Comparison of ENCODE assay signal across 13 cellular contexts in the genomic region with DNA sequence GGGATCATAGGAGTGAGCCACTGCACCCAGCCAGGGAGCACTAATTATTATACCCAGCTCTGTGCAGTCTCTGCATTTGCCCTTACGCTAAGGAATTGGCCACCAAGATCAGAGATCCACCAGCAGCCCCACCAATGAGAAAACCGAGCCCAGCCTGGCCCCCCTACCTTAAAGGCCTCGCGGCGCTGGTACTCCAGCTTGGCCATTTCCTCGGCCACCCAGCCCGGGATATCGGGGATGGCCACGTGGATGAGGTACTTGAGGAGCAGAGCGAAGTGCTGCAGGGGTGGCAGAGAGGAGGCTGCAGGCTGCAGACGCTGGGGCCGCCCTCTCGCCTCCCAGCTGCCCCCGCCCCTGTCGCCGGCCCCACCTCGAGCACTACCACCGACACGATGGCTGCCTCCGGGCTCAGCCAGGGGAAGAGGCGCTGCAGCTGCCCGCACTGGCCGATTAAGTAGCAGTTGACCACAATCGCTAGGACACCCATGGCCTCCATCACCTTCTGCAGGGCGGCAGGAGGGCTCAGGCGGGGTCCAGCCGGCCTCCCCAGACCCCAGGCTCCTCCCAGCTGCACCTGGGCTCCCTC. TPM values are rescaled to one million over a fixed set of nuclear protein-coding genes. Genes with fewer than 3 reads are reported as not detected.
A peak's percentile ranks its signal among the peaks of the same experiment; 100 is the strongest.
DNase-seq lines count a peak whose midpoint lies in the region; TF ChIP-seq lines count a peak whose summit lies in the region.
"Had no signal": no experiment of that assay in that cellular context is flagged by ENCODE, and none has a peak within 500 bp of the region (broad histone marks: within the 10 kb centered on the region; RNA-seq: fewer than 3 reads in every experiment).

No MANE protein-coding gene starts in this region.

- H3K4me3 ChIP-seq in NT2/D1 (ENCODE audit: insufficient read length, low read depth) (peak overlapping the region; percentile 55), hepatocyte (no peak overlapping the region), trophoblast cell (ENCODE audit: low read depth, low read length) (no peak overlapping the region), tibial artery (no peak overlapping the region)

- peak overlapping the region; percentile 25 for H3K4me3 Mint-ChIP-seq in T-helper 1 cell treated with Interleukin-12 subunit alpha and Interleukin-12 subunit beta and Interleukin-4 antibody, amounts not matched to agents 30 μg/mL and 1 μg/mL, for 36 hours

- H3K23ac ChIP-seq in trophoblast cell (ENCODE audit: low read length): no peak overlapping the region

- H3K9ac ChIP-seq in NT2/D1 (ENCODE audit: insufficient read length, low read depth) (peak overlapping the region; percentile 73), trophoblast cell (ENCODE audit: low read length) (no peak overlapping the region)

- H4K91ac ChIP-seq in trophoblast cell (ENCODE audit: low read depth, low read length): no peak overlapping the region

- no peak overlapping the region for H3K14ac ChIP-seq in trophoblast cell (ENCODE audit: low read length)

- H2BK12ac ChIP-seq in trophoblast cell (ENCODE audit: low read length): no peak overlapping the region

- no peak overlapping the region for H2BK5ac ChIP-seq in trophoblast cell (ENCODE audit: low read depth, low read length, poor library complexity)

- intact Hi-C loops in tibial artery (cut with DNase I; ENCODE audit: low total_unique reads): no loop called here

- DNase-seq in T-helper 1 cell (no peak), NT2/D1 (ENCODE audit: low read depth, low spot score) (no peak), hepatocyte (ENCODE audit: low spot score) (no peak), trophoblast cell (peak in 1 of 2 donors; percentile 23), DMS 273 treated with DMSO at 0.1 percent for 48 hours (lab: John Stamatoyannopoulos, UW) (no peak), tibial artery (no peak), NCI-H69 (lab: John Stamatoyannopoulos, UW) (no peak)
- DNase-seq: MV-4-11, SW 1271 had no signal

- H3K27me3 ChIP-seq in NT2/D1 (ENCODE audit: insufficient read depth, insufficient read length): no peaks in the 10 kb centered on the region
- H3K27me3 ChIP-seq in hepatocyte: no peaks in the 10 kb centered on the region
- H3K27me3 ChIP-seq in trophoblast cell (ENCODE audit: insufficient read depth, low read length): no peaks in the 10 kb centered on the region
- H3K27me3 ChIP-seq in tibial artery: no peaks in the 10 kb centered on the region
- H3K27me3 ChIP-seq: body of pancreas had no signal

- H3K79me1 ChIP-seq in trophoblast cell (ENCODE audit: low read length): peaks cover 4% of the 10 kb centered on the region

- H3K4me1 Mint-ChIP-seq in T-helper 1 cell treated with Interleukin-12 subunit alpha and Interleukin-12 subunit beta and Interleukin-4 antibody, amounts not matched to agents 30 μg/mL and 1 μg/mL, for 36 hours (ENCODE audit: low read depth): peaks cover 2% of the 10 kb centered on the region

- no peaks in the 10 kb centered on the region for H3K9me2 ChIP-seq in hepatocyte (replicated peaks; ENCODE audit: insufficient read depth)

- no peak overlapping the region for H4K12ac ChIP-seq in trophoblast cell (ENCODE audit: low read depth, low read length)

- H3K79me2 ChIP-seq in hepatocyte (no peaks in the 10 kb centered on the region), trophoblast cell (ENCODE audit: control insufficient read depth, insufficient read depth, low read length, poor library complexity) (peaks cover 4% of the 10 kb centered on the region)

- H2AFZ ChIP-seq in hepatocyte (no peak overlapping the region), trophoblast cell (ENCODE audit: insufficient read depth, low read length, poor library complexity) (no peak overlapping the region)

- H3K36me3 Mint-ChIP-seq in T-helper 1 cell treated with Interleukin-12 subunit alpha and Interleukin-12 subunit beta and Interleukin-4 antibody, amounts not matched to agents 30 μg/mL and 1 μg/mL, for 36 hours (ENCODE audit: low read depth): peaks cover 5% of the 10 kb centered on the region

- H3K27ac Mint-ChIP-seq in T-helper 1 cell treated with Interleukin-12 subunit alpha and Interleukin-12 subunit beta and Interleukin-4 antibody, amounts not matched to agents 30 μg/mL and 1 μg/mL, for 36 hours: no peak overlapping the region
- H3K27ac Mint-ChIP-seq: activated CD4-positive, alpha-beta T cell treated with anti-CD3 and anti-CD28 coated beads, Interleukin-2, amount 10 ng/mL, durations not matched to agents 7 days and 5 days had no signal

- H3K9me3 ChIP-seq in NT2/D1 (ENCODE audit: insufficient read depth, low read length): no peaks in the 10 kb centered on the region
- H3K9me3 ChIP-seq in hepatocyte (ENCODE audit: low read depth): no peaks in the 10 kb centered on the region
- peaks cover 2% of the 10 kb centered on the region for H3K9me3 ChIP-seq in trophoblast cell (ENCODE audit: insufficient read depth, low read depth, low read length)
- H3K9me3 ChIP-seq in tibial artery: no peaks in the 10 kb centered on the region
- H3K9me3 ChIP-seq: body of pancreas had no signal

- H3K27ac ChIP-seq in hepatocyte (no peak overlapping the region), trophoblast cell (ENCODE audit: low read depth, low read length) (peak overlapping the region; percentile 25), tibial artery (peak overlapping the region in 1 of 2 donors; percentile 49)

- no peak overlapping the region for H3K18ac ChIP-seq in trophoblast cell (ENCODE audit: low read length)

- H3K36me3 ChIP-seq in NT2/D1 (ENCODE audit: insufficient read depth, insufficient read length, low read length) (peaks cover 47% of the 10 kb centered on the region), hepatocyte (replicated peaks; ENCODE audit: insufficient read depth, low read depth) (no peaks in the 10 kb centered on the region), trophoblast cell (ENCODE audit: control insufficient read depth in 1 of 2, insufficient read depth in 2 of 2, low read length in 2 of 2) (peaks cover 14 to 28% of the 10 kb centered on the region in 2 experiments), tibial artery (peaks cover 0 to 21% (median 2%) of the 10 kb centered on the region in 3 donors)

- H4K20me1 ChIP-seq in hepatocyte (ENCODE audit: insufficient read depth, poor library complexity, severe bottlenecking): no peaks in the 10 kb centered on the region

- H3K4me1 ChIP-seq in NT2/D1 (ENCODE audit: insufficient read depth, insufficient read length) (peaks cover 27% of the 10 kb centered on the region), hepatocyte (ENCODE audit: insufficient read depth) (peaks cover 12% of the 10 kb centered on the region), trophoblast cell (ENCODE audit: control insufficient read depth in 1 of 2, insufficient read depth in 2 of 2, low read length in 2 of 2) (peaks cover 16 to 20% of the 10 kb centered on the region in 2 experiments), tibial artery (peaks cover 0 to 70% (median 50%) of the 10 kb centered on the region in 4 donors)

- 86% methylated on average over 23 of the region's 27 CpGs for WGBS in hepatocyte (ENCODE audit: low lambda C conversion rate, missing lambda C conversion rate)
- WGBS in trophoblast cell (ENCODE audit: extremely low coverage, insufficient coverage, insufficient read length): no CpG with 5 or more reads among the region's 27 CpGs

- H2BK120ac ChIP-seq in trophoblast cell (ENCODE audit: insufficient read depth, low read length, poor library complexity): no peak overlapping the region

- peaks cover 10% of the 10 kb centered on the region for H3K27me3 Mint-ChIP-seq in T-helper 1 cell treated with Interleukin-12 subunit alpha and Interleukin-12 subunit beta and Interleukin-4 antibody, amounts not matched to agents 30 μg/mL and 1 μg/mL, for 36 hours (ENCODE audit: low read depth)
- H3K27me3 Mint-ChIP-seq: activated T-helper 17 cell treated with anti-CD3 and anti-CD28 coated beads, Interleukin-2, amount 50 U/mL, for 72 hours had no signal

- no peak overlapping the region for H3K4ac ChIP-seq in trophoblast cell (ENCODE audit: low read depth, low read length)

- no peaks in the 10 kb centered on the region for H3K9me3 Mint-ChIP-seq in T-helper 1 cell treated with Interleukin-12 subunit alpha and Interleukin-12 subunit beta and Interleukin-4 antibody, amounts not matched to agents 30 μg/mL and 1 μg/mL, for 36 hours
- H3K9me3 Mint-ChIP-seq: activated CD4-positive, alpha-beta T cell treated with anti-CD3 and anti-CD28 coated beads, Interleukin-2, amount 10 ng/mL, durations not matched to agents 7 days and 5 days; activated T-helper 17 cell treated with anti-CD3 and anti-CD28 coated beads, Interleukin-2, amount 50 U/mL, for 72 hours had no signal

- no peak overlapping the region for H2AK5ac ChIP-seq in trophoblast cell (ENCODE audit: low read length)

- H4K8ac ChIP-seq in trophoblast cell (ENCODE audit: low read depth, low read length): peak overlapping the region; percentile 1

- TF ChIP-seq CTCF in hepatocyte (IDR thresholded peaks at IDR 0.05; ENCODE audit: poor library complexity) (no peak), tibial artery (IDR thresholded peaks at IDR 0.05) (no peak)

- H3K4me2 ChIP-seq in hepatocyte (peak overlapping the region; percentile 94), trophoblast cell (ENCODE audit: low read length) (peak overlapping the region; percentile 2)

RNA-seq across cellular contexts. Expression of gene ANO8, which starts 7.5 kb away (rescaled TPM):
- 4.6 and 7.3 TPM in 2 replicates for total RNA-seq in hepatocyte
- 1.1 and 1.9 TPM in 2 replicates for polyA plus RNA-seq in hepatocyte
- polyA plus RNA-seq in trophoblast cell (2013): 7.8 TPM in 2 replicates

RNA-seq across cellular contexts. Expression of gene GTPBP3, which starts 10.2 kb away (rescaled TPM):
- total RNA-seq in hepatocyte: 18.1 and 20.9 TPM in 2 replicates
- 13.2 and 18.1 TPM in 2 replicates for polyA plus RNA-seq in hepatocyte
- polyA plus RNA-seq in trophoblast cell (2013): 14.4 and 15.4 TPM in 2 replicates

RNA-seq across cellular contexts. Expression of gene DDA1, which starts 17.8 kb away (rescaled TPM):
- 29.4 and 43.1 TPM in 2 replicates for total RNA-seq in hepatocyte
- polyA plus RNA-seq in hepatocyte: 59.4 and 60.0 TPM in 2 replicates
- polyA plus RNA-seq in trophoblast cell (2013): 196 and 214 TPM in 2 replicates

RNA-seq across cellular contexts. Expression of gene MRPL34, which starts 21.5 kb away (rescaled TPM):
- 47.7 and 61.1 TPM in 2 replicates for total RNA-seq in hepatocyte
- 113 and 131 TPM in 2 replicates for polyA plus RNA-seq in hepatocyte
- polyA plus RNA-seq in trophoblast cell (2013): 62.8 and 66.5 TPM in 2 replicates

RNA-seq across cellular contexts. Expression of gene ABHD8, which starts 23.9 kb away (rescaled TPM):
- total RNA-seq in hepatocyte: 12.9 and 15.9 TPM in 2 replicates
- 17.6 and 19.3 TPM in 2 replicates for polyA plus RNA-seq in hepatocyte
- 16.0 and 16.6 TPM in 2 replicates for polyA plus RNA-seq in trophoblast cell (2013)
